In the genomic region with DNA sequence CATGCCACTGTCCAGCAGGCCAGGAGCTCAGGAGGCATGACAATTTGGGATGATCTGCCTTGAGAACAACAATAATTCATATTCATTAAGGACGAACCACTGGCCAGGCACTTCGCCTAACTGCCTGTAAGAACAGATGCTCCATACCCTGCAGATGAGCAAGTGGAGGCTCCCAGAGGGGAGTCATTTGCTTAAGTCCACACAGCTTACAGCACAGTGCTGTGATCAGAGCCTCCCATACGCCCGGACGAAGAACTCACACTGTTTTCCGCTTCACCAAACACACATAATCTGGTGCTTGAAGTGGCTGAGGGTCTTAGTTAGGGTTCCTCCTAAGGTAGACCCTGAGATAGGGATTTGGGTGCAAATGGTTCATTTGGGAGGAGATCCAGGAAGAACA, we compare ENCODE assay signal across 1 cellular context.
TF ChIP-seq lines count a peak whose summit lies in the region.

No MANE protein-coding gene starts in this region.

TF ChIP-seq in H1, 55 proteins besides CTCF, POLR2A, EP300 and RAD21 (continued from another document):
- TF ChIP-seq, protein P1, sequence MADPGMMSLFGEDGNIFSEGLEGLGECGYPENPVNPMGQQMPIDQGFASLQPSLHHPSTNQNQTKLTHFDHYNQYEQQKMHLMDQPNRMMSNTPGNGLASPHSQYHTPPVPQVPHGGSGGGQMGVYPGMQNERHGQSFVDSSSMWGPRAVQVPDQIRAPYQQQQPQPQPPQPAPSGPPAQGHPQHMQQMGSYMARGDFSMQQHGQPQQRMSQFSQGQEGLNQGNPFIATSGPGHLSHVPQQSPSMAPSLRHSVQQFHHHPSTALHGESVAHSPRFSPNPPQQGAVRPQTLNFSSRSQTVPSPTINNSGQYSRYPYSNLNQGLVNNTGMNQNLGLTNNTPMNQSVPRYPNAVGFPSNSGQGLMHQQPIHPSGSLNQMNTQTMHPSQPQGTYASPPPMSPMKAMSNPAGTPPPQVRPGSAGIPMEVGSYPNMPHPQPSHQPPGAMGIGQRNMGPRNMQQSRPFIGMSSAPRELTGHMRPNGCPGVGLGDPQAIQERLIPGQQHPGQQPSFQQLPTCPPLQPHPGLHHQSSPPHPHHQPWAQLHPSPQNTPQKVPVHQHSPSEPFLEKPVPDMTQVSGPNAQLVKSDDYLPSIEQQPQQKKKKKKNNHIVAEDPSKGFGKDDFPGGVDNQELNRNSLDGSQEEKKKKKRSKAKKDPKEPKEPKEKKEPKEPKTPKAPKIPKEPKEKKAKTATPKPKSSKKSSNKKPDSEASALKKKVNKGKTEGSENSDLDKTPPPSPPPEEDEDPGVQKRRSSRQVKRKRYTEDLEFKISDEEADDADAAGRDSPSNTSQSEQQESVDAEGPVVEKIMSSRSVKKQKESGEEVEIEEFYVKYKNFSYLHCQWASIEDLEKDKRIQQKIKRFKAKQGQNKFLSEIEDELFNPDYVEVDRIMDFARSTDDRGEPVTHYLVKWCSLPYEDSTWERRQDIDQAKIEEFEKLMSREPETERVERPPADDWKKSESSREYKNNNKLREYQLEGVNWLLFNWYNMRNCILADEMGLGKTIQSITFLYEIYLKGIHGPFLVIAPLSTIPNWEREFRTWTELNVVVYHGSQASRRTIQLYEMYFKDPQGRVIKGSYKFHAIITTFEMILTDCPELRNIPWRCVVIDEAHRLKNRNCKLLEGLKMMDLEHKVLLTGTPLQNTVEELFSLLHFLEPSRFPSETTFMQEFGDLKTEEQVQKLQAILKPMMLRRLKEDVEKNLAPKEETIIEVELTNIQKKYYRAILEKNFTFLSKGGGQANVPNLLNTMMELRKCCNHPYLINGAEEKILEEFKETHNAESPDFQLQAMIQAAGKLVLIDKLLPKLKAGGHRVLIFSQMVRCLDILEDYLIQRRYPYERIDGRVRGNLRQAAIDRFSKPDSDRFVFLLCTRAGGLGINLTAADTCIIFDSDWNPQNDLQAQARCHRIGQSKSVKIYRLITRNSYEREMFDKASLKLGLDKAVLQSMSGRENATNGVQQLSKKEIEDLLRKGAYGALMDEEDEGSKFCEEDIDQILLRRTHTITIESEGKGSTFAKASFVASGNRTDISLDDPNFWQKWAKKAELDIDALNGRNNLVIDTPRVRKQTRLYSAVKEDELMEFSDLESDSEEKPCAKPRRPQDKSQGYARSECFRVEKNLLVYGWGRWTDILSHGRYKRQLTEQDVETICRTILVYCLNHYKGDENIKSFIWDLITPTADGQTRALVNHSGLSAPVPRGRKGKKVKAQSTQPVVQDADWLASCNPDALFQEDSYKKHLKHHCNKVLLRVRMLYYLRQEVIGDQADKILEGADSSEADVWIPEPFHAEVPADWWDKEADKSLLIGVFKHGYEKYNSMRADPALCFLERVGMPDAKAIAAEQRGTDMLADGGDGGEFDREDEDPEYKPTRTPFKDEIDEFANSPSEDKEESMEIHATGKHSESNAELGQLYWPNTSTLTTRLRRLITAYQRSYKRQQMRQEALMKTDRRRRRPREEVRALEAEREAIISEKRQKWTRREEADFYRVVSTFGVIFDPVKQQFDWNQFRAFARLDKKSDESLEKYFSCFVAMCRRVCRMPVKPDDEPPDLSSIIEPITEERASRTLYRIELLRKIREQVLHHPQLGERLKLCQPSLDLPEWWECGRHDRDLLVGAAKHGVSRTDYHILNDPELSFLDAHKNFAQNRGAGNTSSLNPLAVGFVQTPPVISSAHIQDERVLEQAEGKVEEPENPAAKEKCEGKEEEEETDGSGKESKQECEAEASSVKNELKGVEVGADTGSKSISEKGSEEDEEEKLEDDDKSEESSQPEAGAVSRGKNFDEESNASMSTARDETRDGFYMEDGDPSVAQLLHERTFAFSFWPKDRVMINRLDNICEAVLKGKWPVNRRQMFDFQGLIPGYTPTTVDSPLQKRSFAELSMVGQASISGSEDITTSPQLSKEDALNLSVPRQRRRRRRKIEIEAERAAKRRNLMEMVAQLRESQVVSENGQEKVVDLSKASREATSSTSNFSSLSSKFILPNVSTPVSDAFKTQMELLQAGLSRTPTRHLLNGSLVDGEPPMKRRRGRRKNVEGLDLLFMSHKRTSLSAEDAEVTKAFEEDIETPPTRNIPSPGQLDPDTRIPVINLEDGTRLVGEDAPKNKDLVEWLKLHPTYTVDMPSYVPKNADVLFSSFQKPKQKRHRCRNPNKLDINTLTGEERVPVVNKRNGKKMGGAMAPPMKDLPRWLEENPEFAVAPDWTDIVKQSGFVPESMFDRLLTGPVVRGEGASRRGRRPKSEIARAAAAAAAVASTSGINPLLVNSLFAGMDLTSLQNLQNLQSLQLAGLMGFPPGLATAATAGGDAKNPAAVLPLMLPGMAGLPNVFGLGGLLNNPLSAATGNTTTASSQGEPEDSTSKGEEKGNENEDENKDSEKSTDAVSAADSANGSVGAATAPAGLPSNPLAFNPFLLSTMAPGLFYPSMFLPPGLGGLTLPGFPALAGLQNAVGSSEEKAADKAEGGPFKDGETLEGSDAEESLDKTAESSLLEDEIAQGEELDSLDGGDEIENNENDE (IDR thresholded peaks at IDR 0.05; ENCODE audit: insufficient replicate concordance, low read length) = no peak
- TF ChIP-seq EZH2 (IDR thresholded peaks at IDR 0.05; ENCODE audit: low read depth, low read length, severe bottlenecking) (no peak), CHD2 (IDR thresholded peaks at IDR 0.05; ENCODE audit: low read length) (no peak), JUND (IDR thresholded peaks at IDR 0.05; ENCODE audit: low read length) (no peak), CBX8 (IDR thresholded peaks at IDR 0.05; ENCODE audit: borderline replicate concordance, low read depth, low read length) (no peak), KDM1A (IDR thresholded peaks at IDR 0.05; ENCODE audit: borderline replicate concordance, low read length) (no peak), JUN (IDR thresholded peaks at IDR 0.05; ENCODE audit: low read depth, low read length) (no peak)
- TF ChIP-seq, protein P2, sequence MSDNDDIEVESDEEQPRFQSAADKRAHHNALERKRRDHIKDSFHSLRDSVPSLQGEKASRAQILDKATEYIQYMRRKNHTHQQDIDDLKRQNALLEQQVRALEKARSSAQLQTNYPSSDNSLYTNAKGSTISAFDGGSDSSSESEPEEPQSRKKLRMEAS (IDR thresholded peaks at IDR 0.05) = no peak
